8 cellular contexts compared by ENCODE assay signal in genomic region chr14:76962303-76962660, GRCh38.
DNase-seq lines count a peak whose midpoint lies in the region; ATAC-seq, FAIRE-seq and TF ChIP-seq lines count a peak whose summit lies in the region.

No MANE protein-coding gene starts in this region.

- H3K27me3 ChIP-seq in HL-60 (ENCODE audit: insufficient read depth, poor library complexity, severe bottlenecking) (no peaks in the 10 kb centered on the region), keratinocyte (ENCODE audit: control insufficient read depth, extremely low read depth, insufficient read depth, low read length) (no peaks in the 10 kb centered on the region)

- H3K27ac Mint-ChIP-seq in activated naive CD8-positive, alpha-beta T cell treated with anti-CD3 and anti-CD28 coated beads for 36 hours = peak overlapping the region; percentile 100
- H3K27ac Mint-ChIP-seq in stimulated activated naive CD8-positive, alpha-beta T cell treated with anti-CD3 and anti-CD28 coated beads, Interleukin-15, amount 100 ng/mL, for 72 hours = peak overlapping the region; percentile 29 to 98

- H3K9ac ChIP-seq in keratinocyte (ENCODE audit: control insufficient read depth, extremely low read depth, insufficient read depth, low read length) = peak overlapping the region; percentile 68

- H3K4me1 ChIP-seq in keratinocyte (ENCODE audit: control insufficient read depth, extremely low read depth, insufficient read depth, low read length) = peaks cover 53% of the 10 kb centered on the region

- no peak for TF ChIP-seq CTCF in HL-60 (IDR thresholded peaks at IDR 0.05; ENCODE audit: insufficient read depth, low read length)
- no peak for TF ChIP-seq CTCF in keratinocyte (optimal IDR thresholded peaks at IDR 0.05 in 1 of 3, IDR thresholded peaks at IDR 0.05 in 1 of 3, conservative IDR thresholded peaks at IDR 0.05 in 1 of 3; ENCODE audit: extremely low read depth in 1 of 3, insufficient read depth in 2 of 3, low read length in 3 of 3)

- H3K4me1 Mint-ChIP-seq in activated naive CD8-positive, alpha-beta T cell treated with anti-CD3 and anti-CD28 coated beads for 36 hours = peaks cover 86% of the 10 kb centered on the region
- peaks cover 100% of the 10 kb centered on the region for H3K4me1 Mint-ChIP-seq in stimulated activated naive CD8-positive, alpha-beta T cell treated with anti-CD3 and anti-CD28 coated beads, Interleukin-15, amount 100 ng/mL, for 72 hours

- H3K4me3 ChIP-seq in HL-60 (replicated peaks; ENCODE audit: insufficient read depth, low read length) = peak overlapping the region; percentile 36
- H3K4me3 ChIP-seq in keratinocyte (ENCODE audit: control insufficient read depth in 2 of 3, extremely low read depth in 1 of 3, insufficient read depth in 2 of 3, low read depth in 1 of 3, low read length in 3 of 3) = peak overlapping the region in 2 of 3 experiments; percentile 53 to 65

- no peaks in the 10 kb centered on the region for H3K36me3 ChIP-seq in keratinocyte (ENCODE audit: control insufficient read depth in 2 of 2, extremely low read depth in 1 of 2, insufficient read depth in 2 of 2, low read length in 2 of 2)

- peaks cover 6% of the 10 kb centered on the region for H3K9me3 Mint-ChIP-seq in activated naive CD8-positive, alpha-beta T cell treated with anti-CD3 and anti-CD28 coated beads for 36 hours
- no peaks in the 10 kb centered on the region for H3K9me3 Mint-ChIP-seq in stimulated activated naive CD8-positive, alpha-beta T cell treated with anti-CD3 and anti-CD28 coated beads, Interleukin-15, amount 100 ng/mL, for 72 hours

- peaks cover 3% of the 10 kb centered on the region for H3K9me1 ChIP-seq in keratinocyte (ENCODE audit: control insufficient read depth, extremely low read depth, insufficient read depth, low read length)

- H4K20me1 ChIP-seq in keratinocyte (ENCODE audit: control insufficient read depth, extremely low read depth, insufficient read depth, low read length) = no peaks in the 10 kb centered on the region

- FAIRE-seq in keratinocyte (lab: Jason Lieb, UNC) = no peak

- dilution Hi-C loops in keratinocyte (cut with MboI; ENCODE audit: extremely low pct_ligation_motif_present, low sequenced_read_pairs) = no loop called here

- ATAC-seq in stimulated activated naive CD8-positive, alpha-beta T cell treated with anti-CD3 and anti-CD28 coated beads, Interleukin-15, amount 100 ng/mL, for 72 hours = peak; percentile 24
- no peak for ATAC-seq in esophagus mucosa

- H3K27ac ChIP-seq in HL-60 (replicated peaks) = peak overlapping the region; percentile 59
- H3K27ac ChIP-seq in keratinocyte (ENCODE audit: control insufficient read depth, insufficient read depth, low read length) = peak overlapping the region; percentile 87

- DNase-seq in HL-60 (ENCODE audit: low read depth in 1 of 2, low spot score in 1 of 2) (no peak), keratinocyte (ENCODE audit: low read depth, low spot score) (no peak), epidermal melanocyte (ENCODE audit: insufficient read length, low spot score) (no peak), glomerular visceral epithelial cell (ENCODE audit: extremely low spot score) (no peak), COR-L47 (lab: John Stamatoyannopoulos, UW) (no peak)
- DNase-seq in activated naive CD8-positive, alpha-beta T cell treated with anti-CD3 and anti-CD28 coated beads for 36 hours = peak; percentile 24
- DNase-seq in stimulated activated naive CD8-positive, alpha-beta T cell treated with anti-CD3 and anti-CD28 coated beads, Interleukin-15, amount 100 ng/mL, for 72 hours = no peak

- H3K27me3 Mint-ChIP-seq in activated naive CD8-positive, alpha-beta T cell treated with anti-CD3 and anti-CD28 coated beads for 36 hours = no peaks in the 10 kb centered on the region
- H3K27me3 Mint-ChIP-seq in stimulated activated naive CD8-positive, alpha-beta T cell treated with anti-CD3 and anti-CD28 coated beads, Interleukin-15, amount 100 ng/mL, for 72 hours = no peaks in the 10 kb centered on the region

- H3K4me2 ChIP-seq in keratinocyte (ENCODE audit: control insufficient read depth, extremely low read depth, insufficient read depth, low read depth, low read length) = peak overlapping the region; percentile 96

- no peaks in the 10 kb centered on the region for H3K9me3 ChIP-seq in keratinocyte (ENCODE audit: control insufficient read depth, low read depth, low read length)

- H3K4me3 Mint-ChIP-seq in activated naive CD8-positive, alpha-beta T cell treated with anti-CD3 and anti-CD28 coated beads for 36 hours = peak overlapping the region; percentile 78
- H3K4me3 Mint-ChIP-seq in stimulated activated naive CD8-positive, alpha-beta T cell treated with anti-CD3 and anti-CD28 coated beads, Interleukin-15, amount 100 ng/mL, for 72 hours = peak overlapping the region; percentile 84 to 90

- H3K36me3 Mint-ChIP-seq in activated naive CD8-positive, alpha-beta T cell treated with anti-CD3 and anti-CD28 coated beads for 36 hours = peaks cover 22% of the 10 kb centered on the region

- H3K79me2 ChIP-seq in keratinocyte (ENCODE audit: control insufficient read depth, insufficient read depth, low read length) = no peaks in the 10 kb centered on the region

- H2AFZ ChIP-seq in keratinocyte (ENCODE audit: control insufficient read depth, low read length) = peak overlapping the region; percentile 30
